In the genomic region with DNA sequence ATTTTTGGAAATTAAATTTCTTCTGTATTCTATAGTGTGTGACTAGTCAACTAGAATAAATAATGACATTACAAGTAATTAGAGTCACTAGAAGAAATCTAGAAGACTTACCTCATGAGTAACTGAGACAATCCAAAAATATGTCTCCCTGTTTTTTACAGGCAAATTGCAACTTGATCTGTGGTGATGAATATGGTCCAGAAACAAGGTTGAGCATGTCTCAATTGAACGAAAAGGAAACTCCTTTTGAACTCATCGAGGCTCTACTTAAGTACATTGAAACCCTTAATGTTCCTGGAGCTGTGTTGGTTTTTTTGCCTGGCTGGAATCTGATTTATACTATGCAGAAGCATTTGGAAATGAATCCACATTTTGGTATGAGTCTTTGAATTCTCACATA, we compare ENCODE assay signal across 19 cellular contexts. TPM values are rescaled to one million over a fixed set of nuclear protein-coding genes. Genes with fewer than 3 reads are reported as not detected.
A peak's percentile ranks its signal among the peaks of the same experiment; 100 is the strongest.
DNase-seq lines count a peak whose midpoint lies in the region; ATAC-seq and TF ChIP-seq lines count a peak whose summit lies in the region.
"Had no signal": no experiment of that assay in that cellular context is flagged by ENCODE, and none has a peak within 500 bp of the region (broad histone marks: within the 10 kb centered on the region; RNA-seq: fewer than 3 reads in every experiment).

No MANE protein-coding gene starts in this region.

- ATAC-seq in activated T-cell treated with anti-CD3 and anti-CD28 coated beads, Interleukin-2, amount 50 U/mL, for 4 hours: no peak
- ATAC-seq in CD4-positive, CD25-positive, alpha-beta regulatory T cell (ENCODE audit: low read depth in 2 of 2): no peak
- ATAC-seq: A549, Right ventricle myocardium inferior had no signal

- H3K4me3 Mint-ChIP-seq in activated T-cell treated with anti-CD3 and anti-CD28 coated beads, Interleukin-2, amount 50 U/mL, for 24 hours: no peak overlapping the region
- no peak overlapping the region for H3K4me3 Mint-ChIP-seq in activated T-cell treated with anti-CD3 and anti-CD28 coated beads, Interleukin-2, amount 50 U/mL, for 4 hours
- H3K4me3 Mint-ChIP-seq in CD4-positive, CD25-positive, alpha-beta regulatory T cell: no peak overlapping the region
- no peak overlapping the region for H3K4me3 Mint-ChIP-seq in activated naive CD8-positive, alpha-beta T cell treated with anti-CD3 and anti-CD28 coated beads for 36 hours
- no peak overlapping the region for H3K4me3 Mint-ChIP-seq in progenitor cell of endocrine pancreas (ENCODE audit: low read depth)

- H3K4me3 ChIP-seq in CD4-positive, CD25-positive, alpha-beta regulatory T cell (ENCODE audit: low read depth, low read length): no peak overlapping the region
- H3K4me3 ChIP-seq: A549, MG63, SJSA1 had no signal

- H3K9me3 Mint-ChIP-seq in activated T-cell treated with anti-CD3 and anti-CD28 coated beads, Interleukin-2, amount 50 U/mL, for 24 hours: no peaks in the 10 kb centered on the region
- H3K9me3 Mint-ChIP-seq in activated T-cell treated with anti-CD3 and anti-CD28 coated beads, Interleukin-2, amount 50 U/mL, for 4 hours: no peaks in the 10 kb centered on the region
- H3K9me3 Mint-ChIP-seq in CD4-positive, CD25-positive, alpha-beta regulatory T cell: no peaks in the 10 kb centered on the region
- H3K9me3 Mint-ChIP-seq in activated naive CD8-positive, alpha-beta T cell treated with anti-CD3 and anti-CD28 coated beads for 36 hours: no peaks in the 10 kb centered on the region
- no peaks in the 10 kb centered on the region for H3K9me3 Mint-ChIP-seq in progenitor cell of endocrine pancreas (ENCODE audit: low read depth)

- H3K36me3 ChIP-seq in CD4-positive, CD25-positive, alpha-beta regulatory T cell (ENCODE audit: control insufficient read depth, insufficient read depth, low read length): peaks cover 100% of the 10 kb centered on the region

- no peak for DNase-seq in activated T-cell treated with anti-CD3 and anti-CD28 coated beads, Interleukin-2, amount 50 U/mL, for 24 hours
- no peak for DNase-seq in activated T-cell treated with anti-CD3 and anti-CD28 coated beads, Interleukin-2, amount 50 U/mL, for 4 hours
- no peak for DNase-seq in CD4-positive, CD25-positive, alpha-beta regulatory T cell
- DNase-seq in activated naive CD8-positive, alpha-beta T cell treated with anti-CD3 and anti-CD28 coated beads for 36 hours: no peak
- no peak for DNase-seq in progenitor cell of endocrine pancreas (ENCODE audit: low spot score, unreplicated experiment)
- DNase-seq in cerebellar cortex (ENCODE audit: low spot score): no peak
- DNase-seq in HT-29 (ENCODE audit: low spot score): no peak
- DNase-seq: BE2C, DMS 273 treated with DMSO at 0.1 percent for 48 hours, DMS79 treated with DMSO at 0.1 percent for 48 hours, MG63, NCI-H1417 treated with DMSO at 0.1 percent for 48 hours, NCI-H187, NCI-H446 treated with DMSO at 0.1 percent for 48 hours, NCI-H526 treated with DMSO at 0.1 percent for 48 hours, OCI-M1 had no signal

- no peaks in the 10 kb centered on the region for H3K27me3 Mint-ChIP-seq in activated T-cell treated with anti-CD3 and anti-CD28 coated beads, Interleukin-2, amount 50 U/mL, for 24 hours
- no peaks in the 10 kb centered on the region for H3K27me3 Mint-ChIP-seq in activated T-cell treated with anti-CD3 and anti-CD28 coated beads, Interleukin-2, amount 50 U/mL, for 4 hours (ENCODE audit: low read depth)
- H3K27me3 Mint-ChIP-seq in CD4-positive, CD25-positive, alpha-beta regulatory T cell: no peaks in the 10 kb centered on the region
- no peaks in the 10 kb centered on the region for H3K27me3 Mint-ChIP-seq in activated naive CD8-positive, alpha-beta T cell treated with anti-CD3 and anti-CD28 coated beads for 36 hours
- no peaks in the 10 kb centered on the region for H3K27me3 Mint-ChIP-seq in progenitor cell of endocrine pancreas

- no peak overlapping the region for H3K27ac ChIP-seq in CD4-positive, CD25-positive, alpha-beta regulatory T cell (ENCODE audit: insufficient read depth, low read length, poor library complexity, severe bottlenecking)
- H3K27ac ChIP-seq: A549, SJSA1 had no signal

- no peak for TF ChIP-seq CTCF in progenitor cell of endocrine pancreas (IDR thresholded peaks at IDR 0.05; ENCODE audit: unreplicated experiment)

- H3K4me1 Mint-ChIP-seq in activated T-cell treated with anti-CD3 and anti-CD28 coated beads, Interleukin-2, amount 50 U/mL, for 24 hours (ENCODE audit: low read depth): peaks cover 51% of the 10 kb centered on the region
- peaks cover 8% of the 10 kb centered on the region for H3K4me1 Mint-ChIP-seq in activated T-cell treated with anti-CD3 and anti-CD28 coated beads, Interleukin-2, amount 50 U/mL, for 4 hours (ENCODE audit: low read depth)
- H3K4me1 Mint-ChIP-seq in CD4-positive, CD25-positive, alpha-beta regulatory T cell: peaks cover 17 to 43% (median 33%) of the 10 kb centered on the region in 4 donors
- peaks cover 37% of the 10 kb centered on the region for H3K4me1 Mint-ChIP-seq in activated naive CD8-positive, alpha-beta T cell treated with anti-CD3 and anti-CD28 coated beads for 36 hours
- no peaks in the 10 kb centered on the region for H3K4me1 Mint-ChIP-seq in progenitor cell of endocrine pancreas (ENCODE audit: low read depth)

- H3K27ac Mint-ChIP-seq in activated T-cell treated with anti-CD3 and anti-CD28 coated beads, Interleukin-2, amount 50 U/mL, for 24 hours: peak overlapping the region; percentile 35
- peak overlapping the region in 2 of 3 donors; percentile 36 to 40 for H3K27ac Mint-ChIP-seq in CD4-positive, CD25-positive, alpha-beta regulatory T cell
- peak overlapping the region; percentile 55 for H3K27ac Mint-ChIP-seq in activated naive CD8-positive, alpha-beta T cell treated with anti-CD3 and anti-CD28 coated beads for 36 hours
- peak overlapping the region; percentile 4 for H3K27ac Mint-ChIP-seq in progenitor cell of endocrine pancreas

- no peaks in the 10 kb centered on the region for H3K27me3 ChIP-seq in CD4-positive, CD25-positive, alpha-beta regulatory T cell (ENCODE audit: control insufficient read depth, insufficient read depth, low read length)
- H3K27me3 ChIP-seq: BE2C, MG63, SJSA1 had no signal

- no peaks in the 10 kb centered on the region for H3K4me1 ChIP-seq in CD4-positive, CD25-positive, alpha-beta regulatory T cell (ENCODE audit: control insufficient read depth, insufficient read depth, low read length, poor library complexity, severe bottlenecking)
- H3K4me1 ChIP-seq: A549, BE2C, SJSA1 had no signal

- peaks cover 100% of the 10 kb centered on the region for H3K36me3 Mint-ChIP-seq in activated T-cell treated with anti-CD3 and anti-CD28 coated beads, Interleukin-2, amount 50 U/mL, for 24 hours (ENCODE audit: low read depth)
- H3K36me3 Mint-ChIP-seq in activated T-cell treated with anti-CD3 and anti-CD28 coated beads, Interleukin-2, amount 50 U/mL, for 4 hours (ENCODE audit: insufficient read depth): peaks cover 72% of the 10 kb centered on the region
- peaks cover 76% of the 10 kb centered on the region for H3K36me3 Mint-ChIP-seq in CD4-positive, CD25-positive, alpha-beta regulatory T cell
- peaks cover 71% of the 10 kb centered on the region for H3K36me3 Mint-ChIP-seq in activated naive CD8-positive, alpha-beta T cell treated with anti-CD3 and anti-CD28 coated beads for 36 hours
- H3K36me3 Mint-ChIP-seq in progenitor cell of endocrine pancreas (ENCODE audit: insufficient read depth): peaks cover 50% of the 10 kb centered on the region

- no peaks in the 10 kb centered on the region for H3K9me3 ChIP-seq in CD4-positive, CD25-positive, alpha-beta regulatory T cell (ENCODE audit: control insufficient read depth in 2 of 2, low read length in 2 of 2)
- H3K9me3 ChIP-seq: A549, BE2C, MG63, SJSA1 had no signal

RNA-seq across cellular contexts. Expression of gene DHX9, which starts 36.7 kb away (rescaled TPM):
- 100 to 1,000 TPM; 375 to 402 (median 394) TPM for total RNA-seq in activated T-cell treated with anti-CD3 and anti-CD28 coated beads, Interleukin-2, amount 50 U/mL, for 4 hours
- 292 TPM for total RNA-seq in CD4-positive, CD25-positive, alpha-beta regulatory T cell
- 100 to 1,000 TPM in 1 of 4 donors, 10 to 100 TPM in 3; 76.0 to 124 (median 83.4) TPM for polyA plus RNA-seq in CD4-positive, CD25-positive, alpha-beta regulatory T cell
- total RNA-seq in activated naive CD8-positive, alpha-beta T cell treated with anti-CD3 and anti-CD28 coated beads for 36 hours: 100 to 1,000 TPM; 310 to 318 TPM
- total RNA-seq in progenitor cell of endocrine pancreas: 289 and 296 TPM in 2 replicates
- total RNA-seq in HT-29 (2014; rRNA removed; shearing (Covaris generic)): 115 and 131 TPM in 2 replicates

Comparison
In these comparisons a context has a peak if more than half of its experiments do, and no peak if none do; other contexts are left out.
1. H3K27ac Mint-ChIP-seq: peak in every context shown above with its lines; median percentile 55 in activated naive CD8-positive, alpha-beta T cell treated with anti-CD3 and anti-CD28 coated beads for 36 hours; 38 in CD4-positive, CD25-positive, alpha-beta regulatory T cell; 35 in activated T-cell treated with anti-CD3 and anti-CD28 coated beads, Interleukin-2, amount 50 U/mL, for 24 hours; 4 in progenitor cell of endocrine pancreas.